ENCODE assay signal across 9 cellular contexts in genomic region chr4:101169044-101170014, GRCh38.
DNase-seq lines count a peak whose midpoint lies in the region; ATAC-seq, FAIRE-seq and TF ChIP-seq lines count a peak whose summit lies in the region.
"Had no signal": no experiment of that assay in that cellular context is flagged by ENCODE, and none has a peak within 500 bp of the region (broad histone marks: within the 10 kb centered on the region; RNA-seq: fewer than 3 reads in every experiment).

No MANE protein-coding gene starts in this region.

- H3K4me2 ChIP-seq in GM12878 (ENCODE audit: control insufficient read depth, insufficient read depth): no peak overlapping the region

- RAD21 ChIA-PET in GM12878 (lab: Charles Lee; ENCODE audit: unreplicated experiment): interaction anchor here (0.8 to 5.1 kb wide), 11 partner anchors 11 to 1171 kb away, joined by 3 to 52 read pairs (median 3); no protein-coding TSS in a partner anchor

- no peak overlapping the region for H3K27ac Mint-ChIP-seq in T-helper 17 cell

- no TSS peak for BruUV-seq in GM12878 (replicated peaks; lab: Mats Ljungman, UMichigan)

- H3K36me3 Mint-ChIP-seq in T-helper 17 cell (ENCODE audit: low read depth): no peaks in the 10 kb centered on the region

- SMC1A ChIA-PET in GM12878 (lab: Charles Lee; ENCODE audit: uncharacterized antibody, unreplicated experiment): interaction anchor here (0.6 to 3.9 kb wide), 25 partner anchors 11 to 1269 kb away, joined by 3 to 55 read pairs (median 3); no protein-coding TSS in a partner anchor

- TF ChIP-seq EP300 in GM12878 (IDR thresholded peaks at IDR 0.05; ENCODE audit: borderline replicate concordance in 1 of 2, control insufficient read depth in 1 of 2, low read depth in 2 of 2, low read length in 2 of 2): no peak

- CTCF ChIA-PET in GM12878 (lab: Yijun Ruan, JAX): interaction anchor here (0.5 to 7.2 kb wide), 29 partner anchors 11 to 1263 kb away, joined by 3 to 117 read pairs (median 3); no protein-coding TSS in a partner anchor

- H3K9me3 ChIP-seq in T-helper 17 cell (ENCODE audit: control insufficient read depth, low read length, poor library complexity, severe bottlenecking) (no peaks in the 10 kb centered on the region), GM12878 (replicated peaks; ENCODE audit: control insufficient read depth, insufficient read depth, low read length) (no peaks in the 10 kb centered on the region)
- H3K9me3 ChIP-seq: BLaER1 treated with 17β-estradiol and CSF1 and Interleukin-3, amounts not matched to agents 10 nM and 100 nM had no signal

- FAIRE-seq in GM12878 (lab: Jason Lieb, UNC) (peak; percentile 65), islet of Langerhans (lab: Jason Lieb, UNC) (peak; percentile 93)

- peak; percentile 96 for TF ChIP-seq RAD21 in GM12878 (IDR thresholded peaks at IDR 0.05; ENCODE audit: insufficient read depth, low read depth, low read length)

- no peaks in the 10 kb centered on the region for H3K27me3 Mint-ChIP-seq in T-helper 17 cell

- POLR2A ChIA-PET in GM12878 (lab: Charles Lee): no interaction called here

- 9% methylated on average over 6 of the region's 6 CpGs for WGBS in GM12878 (ENCODE audit: insufficient coverage, insufficient replicate concordance, low lambda C conversion rate, missing lambda C conversion rate)

- no peak overlapping the region for H3K4me3 Mint-ChIP-seq in T-helper 17 cell

- peak; percentile 79 to 82 (median 81) for TF ChIP-seq CTCF in GM12878 (IDR thresholded peaks at IDR 0.05 in 2 of 3, conservative IDR thresholded peaks at IDR 0.05 in 1 of 3; ENCODE audit: control insufficient read depth in 2 of 3, extremely low read depth in 1 of 3, insufficient read depth in 1 of 3, low read depth in 3 of 3, low read length in 3 of 3)

- no peaks in the 10 kb centered on the region for H3K4me1 ChIP-seq in GM12878 (ENCODE audit: control insufficient read depth, insufficient read depth, low read length)

- TF ChIP-seq POLR2A in GM12878 (IDR thresholded peaks at IDR 0.05; ENCODE audit: low read depth, low read length): no peak

- intact Hi-C loops in GM12878 (cut with micrococcal nuclease; ENCODE audit: unreplicated experiment): loop anchor here (1.0 to 10.0 kb wide), 4 partner anchors 428 to 1093 kb away; no protein-coding TSS in a partner anchor

- H3K4me3 ChIP-seq in GM12878: no peak overlapping the region
- H3K4me3 ChIP-seq: BLaER1 treated with 17β-estradiol and CSF1 and Interleukin-3, amounts not matched to agents 10 nM and 100 nM had no signal

- H3K9ac ChIP-seq in GM12878 (ENCODE audit: control insufficient read depth, insufficient read depth, low read length): no peak overlapping the region
- H3K9ac ChIP-seq: BLaER1 treated with 17β-estradiol and CSF1 and Interleukin-3, amounts not matched to agents 10 nM and 100 nM had no signal

- H3K79me2 ChIP-seq in GM12878 (ENCODE audit: control insufficient read depth, insufficient read depth, low read length): no peaks in the 10 kb centered on the region

- H3K36me3 ChIP-seq in GM12878 (ENCODE audit: control insufficient read depth in 2 of 2, insufficient read depth in 2 of 2, low read length in 1 of 2): no peaks in the 10 kb centered on the region
- H3K36me3 ChIP-seq: BLaER1 treated with 17β-estradiol and CSF1 and Interleukin-3, amounts not matched to agents 10 nM and 100 nM had no signal

- H3K4me1 Mint-ChIP-seq in T-helper 17 cell: peaks cover 4% of the 10 kb centered on the region

- ATAC-seq in HG02870 (IDR thresholded peaks at IDR 0.05; ENCODE audit: unreplicated experiment): peak; percentile 98
- peak; percentile 90 for ATAC-seq in T-helper 17 cell
- peak; percentile 100 for ATAC-seq in GM12878

- no peaks in the 10 kb centered on the region for H4K20me1 ChIP-seq in GM12878 (ENCODE audit: control insufficient read depth, insufficient read depth)

- DNase-seq in SKM-1 treated with dmso at 0.1 percent for 144 hours (lab: John Stamatoyannopoulos, UW; ENCODE audit: unreplicated experiment): peak; percentile 43
- DNase-seq in SKM-1 (lab: John Stamatoyannopoulos, UW; ENCODE audit: unreplicated experiment): no peak
- DNase-seq in NCI-H1436 treated with DMSO at 0.1 percent for 48 hours (lab: John Stamatoyannopoulos, UW): peak; percentile 31
- DNase-seq in T-helper 17 cell: peak in 2 of 3 donors; percentile 9 to 29
- peak; percentile 47 for DNase-seq in GM12878 (ENCODE audit: low read depth, low spot score)
- DNase-seq in stimulated activated CD4-positive, alpha-beta T cell treated with anti-CD3 and anti-CD28 coated beads, Interleukin-4, amount 100 ng/mL, for 1 hour: peak; percentile 32

- H3K27ac ChIP-seq in GM12878 (ENCODE audit: control insufficient read depth, insufficient read depth): no peak overlapping the region
- H3K27ac ChIP-seq: BLaER1 treated with 17β-estradiol and CSF1 and Interleukin-3, amounts not matched to agents 10 nM and 100 nM had no signal

- in situ Hi-C loops in GM12878 (cut with MboI): loop anchor here (5.0 kb wide), 1 partner anchor 563 kb away; no protein-coding TSS in a partner anchor

- no peak overlapping the region for H2AFZ ChIP-seq in GM12878 (ENCODE audit: control insufficient read depth, low read depth, low read length)

- no peaks in the 10 kb centered on the region for H3K27me3 ChIP-seq in GM12878 (replicated peaks in 1 of 2; ENCODE audit: control insufficient read depth in 2 of 2, insufficient read depth in 2 of 2, low read length in 1 of 2)
- H3K27me3 ChIP-seq: BLaER1 treated with 17β-estradiol and CSF1 and Interleukin-3, amounts not matched to agents 10 nM and 100 nM had no signal

TF ChIP-seq in GM12878, 131 proteins besides CTCF, POLR2A, EP300 and RAD21:
- no peak for TF ChIP-seq MYB (IDR thresholded peaks at IDR 0.05; ENCODE audit: borderline replicate concordance, low read depth, low read length)
- TF ChIP-seq NR2C1 (IDR thresholded peaks at IDR 0.05): no peak
- TF ChIP-seq IRF4 (IDR thresholded peaks at IDR 0.05; ENCODE audit: low read depth, low read length): peak; percentile 77; the same call in 1 of the 2 replicates
- peak; percentile 25; the same call in 1 of the 2 replicates for TF ChIP-seq ZNF24 (IDR thresholded peaks at IDR 0.05)
- 0 out of 2 replicates have a peak, but pooled peaks have one; percentile 1 for TF ChIP-seq NRF1 (conservative IDR thresholded peaks at IDR 0.05; ENCODE audit: low read depth, low read length)
- peak; percentile 56; the same call in 1 of the 2 replicates for TF ChIP-seq TCF3 (IDR thresholded peaks at IDR 0.05; ENCODE audit: borderline replicate concordance, insufficient read depth, low read depth, low read length)
- TF ChIP-seq RB1 (IDR thresholded peaks at IDR 0.05; ENCODE audit: borderline replicate concordance): 0 out of 2 replicates have a peak, but pooled peaks have one; percentile 35
- peak; percentile 76 for TF ChIP-seq YY1 (IDR thresholded peaks at IDR 0.05; ENCODE audit: low read depth, low read length)
- no peak for TF ChIP-seq SUPT20H (IDR thresholded peaks at IDR 0.05; ENCODE audit: borderline replicate concordance, control insufficient read depth, low read depth, low read length)
- TF ChIP-seq SMC3 (IDR thresholded peaks at IDR 0.05; ENCODE audit: borderline replicate concordance, low read length): peak; percentile 95
